Comparison of ENCODE assay signal across 8 cellular contexts in genomic region chr13:111177081-111177711, GRCh38.
DNase-seq lines count a peak whose midpoint lies in the region; ATAC-seq and TF ChIP-seq lines count a peak whose summit lies in the region.

No MANE protein-coding gene starts in this region.

- peaks cover 1% of the 10 kb centered on the region for H3K36me3 ChIP-seq in fibroblast of lung (ENCODE audit: control insufficient read depth, insufficient read depth, low read length)
- no peaks in the 10 kb centered on the region for H3K36me3 ChIP-seq in ovary

- no peak for TF ChIP-seq POLR2A in ovary (IDR thresholded peaks at IDR 0.05)

- no peak overlapping the region for H2AFZ ChIP-seq in fibroblast of lung (ENCODE audit: low read length)

- no peak overlapping the region for H3K9ac ChIP-seq in fibroblast of lung (ENCODE audit: insufficient read depth, low read length)

- TF ChIP-seq EP300 in ovary (IDR thresholded peaks at IDR 0.05), result no peak

- DNase-seq in activated CD4-positive, alpha-beta T cell treated with anti-CD3 and anti-CD28 coated beads, Interleukin-2, amount 10 ng/mL, durations not matched to agents 7 days and 5 days, result peak; percentile 60
- DNase-seq in fibroblast of lung (ENCODE audit: low read depth in 2 of 2) (peak; percentile 48 to 86), ovary (no peak), DMS114 treated with DMSO at 0.1 percent for 48 hours (lab: John Stamatoyannopoulos, UW; ENCODE audit: unreplicated experiment) (no peak), NCI-H510A treated with DMSO at 0.1 percent for 48 hours (lab: John Stamatoyannopoulos, UW) (no peak)

- peaks cover 88% of the 10 kb centered on the region for H3K36me3 Mint-ChIP-seq in activated CD4-positive, alpha-beta T cell treated with anti-CD3 and anti-CD28 coated beads, Interleukin-2, amount 10 ng/mL, durations not matched to agents 7 days and 5 days (ENCODE audit: low read depth)

- no peaks in the 10 kb centered on the region for H3K27me3 Mint-ChIP-seq in activated CD4-positive, alpha-beta T cell treated with anti-CD3 and anti-CD28 coated beads, Interleukin-2, amount 10 ng/mL, durations not matched to agents 7 days and 5 days

- POLR2A ChIA-PET in activated CD4-positive, alpha-beta T cell treated with anti-CD3 and anti-CD28 coated beads, Interleukin-2, amount 10 ng/mL, durations not matched to agents 7 days and 5 days (lab: Charles Lee), result no interaction called here

- intact Hi-C loops in ovary (cut with DNase I), result no loop called here

- CTCF ChIA-PET in activated CD4-positive, alpha-beta T cell treated with anti-CD3 and anti-CD28 coated beads, Interleukin-2, amount 10 ng/mL, durations not matched to agents 7 days and 5 days (lab: Charles Lee), result interaction anchor here (0.8 to 3.3 kb wide), 4 partner anchors 10 to 17 kb away, joined by 3 to 12 read pairs (median 4); no protein-coding TSS in a partner anchor

- H3K4me3 ChIP-seq in fibroblast of lung (replicated peaks in 1 of 4; ENCODE audit: control extremely low read depth in 1 of 4, insufficient read depth in 1 of 4, low read depth in 3 of 4, low read length in 4 of 4) (no peak overlapping the region), ovary (no peak overlapping the region)

- no peak overlapping the region for H3K4me2 ChIP-seq in fibroblast of lung (ENCODE audit: extremely low read depth, insufficient read depth, low read length)

- H3K4me1 Mint-ChIP-seq in activated CD4-positive, alpha-beta T cell treated with anti-CD3 and anti-CD28 coated beads, Interleukin-2, amount 10 ng/mL, durations not matched to agents 7 days and 5 days, result peaks cover 74% of the 10 kb centered on the region

- no peaks in the 10 kb centered on the region for H4K20me1 ChIP-seq in fibroblast of lung (ENCODE audit: control insufficient read depth, extremely low read depth, insufficient read depth, low read length)

- peak overlapping the region; percentile 20 for H3K4me3 Mint-ChIP-seq in activated CD4-positive, alpha-beta T cell treated with anti-CD3 and anti-CD28 coated beads, Interleukin-2, amount 10 ng/mL, durations not matched to agents 7 days and 5 days

- H3K9me3 ChIP-seq in fibroblast of lung (ENCODE audit: control insufficient read depth, insufficient read depth, low read depth, low read length), result no peaks in the 10 kb centered on the region
- no peaks in the 10 kb centered on the region for H3K9me3 ChIP-seq in ovary

- H3K27ac ChIP-seq in fibroblast of lung (ENCODE audit: insufficient read depth, low read length) (peak overlapping the region; percentile 41), ovary (peak overlapping the region; percentile 9 to 48)

- H3K79me2 ChIP-seq in fibroblast of lung (ENCODE audit: control insufficient read depth, insufficient read depth, low read length), result peaks cover 64% of the 10 kb centered on the region

- WGBS in ovary, 3 donors, result 51 to 59% (median 58%) methylated on average over 14 of the region's 14 CpGs

- H3K27me3 ChIP-seq in fibroblast of lung (ENCODE audit: control insufficient read depth, insufficient read depth, low read length) (no peaks in the 10 kb centered on the region), ovary (no peaks in the 10 kb centered on the region)

- peaks cover 17% of the 10 kb centered on the region for H3K9me3 Mint-ChIP-seq in activated CD4-positive, alpha-beta T cell treated with anti-CD3 and anti-CD28 coated beads, Interleukin-2, amount 10 ng/mL, durations not matched to agents 7 days and 5 days

- ATAC-seq in GM18858 (IDR thresholded peaks at IDR 0.05; ENCODE audit: unreplicated experiment) (peak; percentile 58), HG03095 (IDR thresholded peaks at IDR 0.05; ENCODE audit: unreplicated experiment) (peak; percentile 39), GM19324 (IDR thresholded peaks at IDR 0.05; ENCODE audit: low FRiP score, unreplicated experiment) (no peak)

- peaks cover 4% of the 10 kb centered on the region for H3K4me1 ChIP-seq in fibroblast of lung (ENCODE audit: control insufficient read depth, extremely low read depth, insufficient read depth, low read length)
- H3K4me1 ChIP-seq in ovary (ENCODE audit: insufficient read depth), result peaks cover 23% of the 10 kb centered on the region

- peak overlapping the region; percentile 89 for H3K27ac Mint-ChIP-seq in activated CD4-positive, alpha-beta T cell treated with anti-CD3 and anti-CD28 coated beads, Interleukin-2, amount 10 ng/mL, durations not matched to agents 7 days and 5 days

- TF ChIP-seq CTCF in fibroblast of lung (conservative IDR thresholded peaks at IDR 0.05 in 1 of 2, IDR thresholded peaks at IDR 0.05 in 1 of 2; ENCODE audit: low read depth in 1 of 2, low read length in 2 of 2) (no peak), ovary (IDR thresholded peaks at IDR 0.05) (no peak)

Comparison
In these comparisons a context has a peak if more than half of its experiments do, and no peak if none do; other contexts are left out.
1. DNase-seq: peak in activated CD4-positive, alpha-beta T cell treated with anti-CD3 and anti-CD28 coated beads, Interleukin-2, amount 10 ng/mL, durations not matched to agents 7 days and 5 days (single experiment) and fibroblast of lung (2 of 2); none in ovary (0 of 5), DMS114 treated with DMSO at 0.1 percent for 48 hours (single experiment) and NCI-H510A treated with DMSO at 0.1 percent for 48 hours (single experiment).